In the genomic region with DNA sequence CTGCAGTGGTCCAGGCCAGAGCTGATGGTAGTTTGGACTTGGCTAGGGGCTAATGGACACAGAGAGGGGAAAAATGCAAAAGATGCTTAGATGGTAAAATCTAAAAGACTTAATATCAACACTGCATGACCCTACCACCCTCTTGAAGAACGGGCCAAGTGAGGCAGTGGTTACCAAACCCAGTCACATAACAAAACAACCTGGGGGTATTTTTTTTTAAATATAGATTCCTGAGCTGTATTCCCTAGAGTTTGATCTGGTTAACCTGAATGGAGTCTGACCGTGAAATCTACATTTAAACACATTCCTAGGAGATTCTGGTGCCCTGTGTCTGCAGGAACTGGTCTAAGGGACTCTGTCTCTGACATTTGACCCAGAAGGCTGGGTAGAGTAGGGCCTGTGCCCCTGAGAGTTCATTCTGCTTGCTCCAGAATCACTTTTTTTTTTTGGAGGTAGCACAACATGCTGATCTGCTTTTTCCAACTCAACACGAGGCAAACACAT, we compare ENCODE assay signal across 16 cellular contexts. TPM values are rescaled to one million over a fixed set of nuclear protein-coding genes. Genes with fewer than 3 reads are reported as not detected.
DNase-seq lines count a peak whose midpoint lies in the region; ATAC-seq and TF ChIP-seq lines count a peak whose summit lies in the region.
"Had no signal": no experiment of that assay in that cellular context is flagged by ENCODE, and none has a peak within 500 bp of the region (broad histone marks: within the 10 kb centered on the region; RNA-seq: fewer than 3 reads in every experiment).

No MANE protein-coding gene starts in this region.

- no peak overlapping the region for H2BK5ac ChIP-seq in mesendoderm (ENCODE audit: low read length)

- WGBS in mesendoderm (ENCODE audit: extremely low coverage, insufficient coverage, low lambda C conversion rate) = no CpG with 5 or more reads among the region's 3 CpGs

- ATAC-seq in foreskin keratinocyte (no peak), HG02884 (IDR thresholded peaks at IDR 0.05; ENCODE audit: unreplicated experiment) (no peak)
- ATAC-seq: CD8-positive, alpha-beta T cell had no signal

- no peak overlapping the region for H3K23ac ChIP-seq in mesendoderm (ENCODE audit: low read length)

- no peak for TF ChIP-seq CTCF in brain microvascular endothelial cell (IDR thresholded peaks at IDR 0.05; ENCODE audit: low read depth, low read length, missing control alignments)
- no peak for TF ChIP-seq CTCF in foreskin keratinocyte (conservative IDR thresholded peaks at IDR 0.05)

- no peak overlapping the region for H3K4ac ChIP-seq in mesendoderm (ENCODE audit: low read depth, low read length)

- H4K8ac ChIP-seq in mesendoderm (ENCODE audit: low read depth, low read length) = no peak overlapping the region

- H3K4me3 ChIP-seq in brain microvascular endothelial cell (ENCODE audit: low read depth, low read length) (no peak overlapping the region), mesendoderm (ENCODE audit: low read length) (no peak overlapping the region), subcutaneous abdominal adipose tissue (ENCODE audit: low read depth in 1 of 5, low read length in 5 of 5) (no peak overlapping the region)

- CTCF ChIA-PET in HEK293T (lab: Yijun Ruan, JAX) = no interaction called here

- peaks cover 15% of the 10 kb centered on the region for H3K36me3 ChIP-seq in brain microvascular endothelial cell (replicated peaks)
- peaks cover 3% of the 10 kb centered on the region for H3K36me3 ChIP-seq in mesendoderm (ENCODE audit: control insufficient read depth, insufficient read depth, low read length)
- peaks cover 0 to 41% (median 31%) of the 10 kb centered on the region in 5 donors for H3K36me3 ChIP-seq in subcutaneous abdominal adipose tissue (ENCODE audit: control insufficient read depth in 5 of 5, insufficient read depth in 5 of 5, low read length in 5 of 5)

- H3K9me3 ChIP-seq in subcutaneous abdominal adipose tissue (ENCODE audit: control insufficient read depth in 5 of 5, low read length in 5 of 5) = no peaks in the 10 kb centered on the region

- POLR2A ChIA-PET in HEK293T (lab: Yijun Ruan, JAX) = interaction anchor here (1.5 kb wide), 1 partner anchor 15 kb away, joined by 6 read pairs; a partner anchor contains a TSS

- in situ Hi-C loops in brain microvascular endothelial cell (cut with HindIII; ENCODE audit: low pct_ligation_motif_present, low sequenced_read_pairs) = no loop called here

- DNase-seq in HEK293T (ENCODE audit: extremely low spot score) (no peak), brain microvascular endothelial cell (no peak), mesendoderm (no peak), hepatic stellate cell (ENCODE audit: low spot score) (no peak), foreskin keratinocyte (no peak)
- DNase-seq in activated CD4-positive, alpha-beta T cell treated with anti-CD3 and anti-CD28 coated beads, Interleukin-2, amount 50 U/mL, for 4 hours = no peak
- DNase-seq: activated CD4-positive, alpha-beta memory T cell treated with anti-CD3 and anti-CD28 coated beads for 36 hours; activated effector memory CD4-positive, alpha-beta T cell treated with Interleukin-2 at 50 U/mL for 16 hours; CD8-positive, alpha-beta T cell; cerebellar nuclear complex; Karpas-422 had no signal

- no peak overlapping the region for H2BK120ac ChIP-seq in mesendoderm (ENCODE audit: low read depth, low read length)

- H3K27ac ChIP-seq in brain microvascular endothelial cell = peak overlapping the region; percentile 89
- H3K27ac ChIP-seq in mesendoderm (ENCODE audit: low read depth, low read length) = peak overlapping the region; percentile 45
- H3K27ac ChIP-seq in subcutaneous abdominal adipose tissue (ENCODE audit: low read depth, low read length) = peak overlapping the region; percentile 63
- H3K27ac ChIP-seq in foreskin keratinocyte = no peak overlapping the region

- H3K56ac ChIP-seq in mesendoderm (ENCODE audit: low read length) = no peak overlapping the region

- H3K9ac ChIP-seq in mesendoderm (ENCODE audit: low read length) (no peak overlapping the region), subcutaneous abdominal adipose tissue (ENCODE audit: low read length in 5 of 5) (no peak overlapping the region)

- no peak overlapping the region for H4K5ac ChIP-seq in mesendoderm (ENCODE audit: low read length)

- H3K79me1 ChIP-seq in mesendoderm (ENCODE audit: low read length) = no peaks in the 10 kb centered on the region

- no peak overlapping the region for H3K4me2 ChIP-seq in mesendoderm (ENCODE audit: low read length)

- H3K4me1 ChIP-seq in mesendoderm (ENCODE audit: control insufficient read depth, low read depth, low read length) (no peaks in the 10 kb centered on the region), subcutaneous abdominal adipose tissue (ENCODE audit: control insufficient read depth in 5 of 5, insufficient read depth in 5 of 5, low read length in 5 of 5) (peaks cover 3 to 19% (median 15%) of the 10 kb centered on the region in 5 donors), foreskin keratinocyte (peaks cover 16% of the 10 kb centered on the region)

- H3K79me2 ChIP-seq in mesendoderm (ENCODE audit: control insufficient read depth, insufficient read depth, low read length) = no peaks in the 10 kb centered on the region

- H2BK15ac ChIP-seq in mesendoderm (replicated peaks; ENCODE audit: low read depth) = no peak overlapping the region

- H2AK5ac ChIP-seq in mesendoderm (ENCODE audit: low read length) = no peak overlapping the region

- H3K27me3 ChIP-seq in brain microvascular endothelial cell (replicated peaks) (no peaks in the 10 kb centered on the region), mesendoderm (ENCODE audit: insufficient read depth, low read length, poor library complexity) (no peaks in the 10 kb centered on the region), subcutaneous abdominal adipose tissue (ENCODE audit: control insufficient read depth in 5 of 5, insufficient read depth in 4 of 5, low read length in 5 of 5) (no peaks in the 10 kb centered on the region), foreskin keratinocyte (no peaks in the 10 kb centered on the region)

- H3K18ac ChIP-seq in mesendoderm (ENCODE audit: low read length) = no peak overlapping the region

TF ChIP-seq in HEK293T, 16 proteins besides CTCF, POLR2A, EP300 and RAD21:
- TF ChIP-seq FOXM1 (IDR thresholded peaks at IDR 0.05; ENCODE audit: borderline replicate concordance) = no peak
- 0 out of 2 replicates have a peak, but pooled peaks have one; percentile 24 for TF ChIP-seq L3MBTL2 (conservative IDR thresholded peaks at IDR 0.05)
TF ChIP-seq in HEK293T: peak in this region for 1.

RNA-seq across cellular contexts. Expression of a gene that starts 15.7 kb away (rescaled TPM):
- polyA plus RNA-seq in mesendoderm (2013, experiment 1 of 2) = 35.9 TPM
- polyA plus RNA-seq in mesendoderm (2013, experiment 2 of 2) = 31.8 TPM
- total RNA-seq in foreskin keratinocyte = 7.4 and 8.2 TPM in 2 replicates
- polyA plus RNA-seq in foreskin keratinocyte = 12.7 and 12.8 TPM in 2 replicates

RNA-seq across cellular contexts. Expression of a gene that starts 24.8 kb away (rescaled TPM):
- polyA plus RNA-seq in mesendoderm (2013, experiment 1 of 2) = 168 TPM
- 167 TPM for polyA plus RNA-seq in mesendoderm (2013, experiment 2 of 2)
- total RNA-seq in foreskin keratinocyte = 211 and 266 TPM in 2 replicates
- 303 and 367 TPM in 2 replicates for polyA plus RNA-seq in foreskin keratinocyte

RNA-seq across cellular contexts. Expression of a gene that starts 30.4 kb away (rescaled TPM):
- not detected for polyA plus RNA-seq in mesendoderm (2013, experiment 1 of 2)
- polyA plus RNA-seq in mesendoderm (2013, experiment 2 of 2) = not detected
- total RNA-seq in foreskin keratinocyte = not detected in 2 replicates
- polyA plus RNA-seq in foreskin keratinocyte = not detected in 2 replicates
- total RNA-seq: activated CD4-positive, alpha-beta memory T cell treated with anti-CD3 and anti-CD28 coated beads for 36 hours; CD8-positive, alpha-beta T cell; kidney epithelial cell; neural crest cell; T-helper 2 cell treated with Interferon-gamma antibody and Interleukin-4, amounts not matched to agents 100 ng/mL and 5 ng/mL, for 36 hours had no signal
